ENCODE assay signal across 9 cellular contexts in genomic region chr5:1633605-1634336, GRCh38.
DNase-seq lines count a peak whose midpoint lies in the region; ATAC-seq and TF ChIP-seq lines count a peak whose summit lies in the region.
"Had no signal": no experiment of that assay in that cellular context is flagged by ENCODE, and none has a peak within 500 bp of the region (broad histone marks: within the 10 kb centered on the region; RNA-seq: fewer than 3 reads in every experiment).

No MANE protein-coding gene starts in this region.

- H3K4me1 Mint-ChIP-seq in activated CD8-positive, alpha-beta memory T cell treated with anti-CD3 and anti-CD28 coated beads, Interleukin-2, amount 10 ng/mL, durations not matched to agents 7 days and 5 days: peaks cover 26% of the 10 kb centered on the region
- H3K4me1 Mint-ChIP-seq in endodermal cell: peaks cover 14% of the 10 kb centered on the region

- no peaks in the 10 kb centered on the region for H3K9me3 ChIP-seq in BE2C
- no peaks in the 10 kb centered on the region for H3K9me3 ChIP-seq in endodermal cell (ENCODE audit: control insufficient read depth, low read length)
- H3K9me3 ChIP-seq in mesodermal cell (ENCODE audit: control insufficient read depth, low read length): no peaks in the 10 kb centered on the region

- peaks cover 2% of the 10 kb centered on the region for H3K36me3 Mint-ChIP-seq in activated CD8-positive, alpha-beta memory T cell treated with anti-CD3 and anti-CD28 coated beads, Interleukin-2, amount 10 ng/mL, durations not matched to agents 7 days and 5 days
- H3K36me3 Mint-ChIP-seq in endodermal cell (ENCODE audit: low read depth): peaks cover 17% of the 10 kb centered on the region

- 9 to 12% methylated on average over 43 to 72 of the region's 75 CpGs for WGBS in endodermal cell (ENCODE audit: insufficient coverage in 1 of 2, insufficient read length in 1 of 2), 2 experiments
- WGBS in mesodermal cell (ENCODE audit: insufficient coverage in 2 of 2), 2 experiments: 5 to 8% methylated on average over 41 to 58 of the region's 75 CpGs

- peak overlapping the region; percentile 87 for H3K4me3 Mint-ChIP-seq in activated CD8-positive, alpha-beta memory T cell treated with anti-CD3 and anti-CD28 coated beads, Interleukin-2, amount 10 ng/mL, durations not matched to agents 7 days and 5 days
- H3K4me3 Mint-ChIP-seq in endodermal cell: peak overlapping the region; percentile 81

- no peaks in the 10 kb centered on the region for H3K27me3 Mint-ChIP-seq in activated CD8-positive, alpha-beta memory T cell treated with anti-CD3 and anti-CD28 coated beads, Interleukin-2, amount 10 ng/mL, durations not matched to agents 7 days and 5 days
- peaks cover 2% of the 10 kb centered on the region for H3K27me3 Mint-ChIP-seq in endodermal cell (ENCODE audit: insufficient read depth)

- H3K4me3 ChIP-seq in BE2C (ENCODE audit: low read depth, low read length): peak overlapping the region; percentile 69
- H3K4me3 ChIP-seq in endodermal cell (ENCODE audit: low read length): peak overlapping the region; percentile 80
- H3K4me3 ChIP-seq in mesodermal cell (ENCODE audit: extremely low read depth, insufficient read depth, low read length, poor library complexity, severe bottlenecking): peak overlapping the region; percentile 52
- H3K4me3 ChIP-seq: SK-N-MC had no signal

- ATAC-seq in HG03354 (IDR thresholded peaks at IDR 0.05; ENCODE audit: poor library complexity, severe bottlenecking, unreplicated experiment): peak; percentile 96
- peak; percentile 96 for ATAC-seq in activated CD8-positive, alpha-beta memory T cell treated with anti-CD3 and anti-CD28 coated beads, Interleukin-2, amount 10 ng/mL, durations not matched to agents 7 days and 5 days

- peak; percentile 88 for DNase-seq in BE2C
- peak; percentile 92 for DNase-seq in NCI-H748 treated with DMSO at 0.1 percent for 48 hours (lab: John Stamatoyannopoulos, UW)
- DNase-seq in activated CD8-positive, alpha-beta memory T cell treated with anti-CD3 and anti-CD28 coated beads, Interleukin-2, amount 10 ng/mL, durations not matched to agents 7 days and 5 days: peak; percentile 91
- DNase-seq in endodermal cell: peak; percentile 94
- peak; percentile 62 for DNase-seq in stimulated activated CD8-positive, alpha-beta memory T cell treated with anti-CD3 and anti-CD28 coated beads, Interleukin-15, amount 100 ng/mL, for 24 hours (ENCODE audit: low read depth)

- H3K9me3 Mint-ChIP-seq in activated CD8-positive, alpha-beta memory T cell treated with anti-CD3 and anti-CD28 coated beads, Interleukin-2, amount 10 ng/mL, durations not matched to agents 7 days and 5 days (ENCODE audit: low read depth): no peaks in the 10 kb centered on the region
- no peaks in the 10 kb centered on the region for H3K9me3 Mint-ChIP-seq in endodermal cell

- H3K9ac ChIP-seq in endodermal cell (ENCODE audit: extremely low read depth, low read length, poor library complexity, severe bottlenecking): peak overlapping the region; percentile 38

- H3K27ac Mint-ChIP-seq in activated CD8-positive, alpha-beta memory T cell treated with anti-CD3 and anti-CD28 coated beads, Interleukin-2, amount 10 ng/mL, durations not matched to agents 7 days and 5 days: peak overlapping the region; percentile 87
- peak overlapping the region; percentile 94 for H3K27ac Mint-ChIP-seq in endodermal cell

- H3K27me3 ChIP-seq in BE2C (no peaks in the 10 kb centered on the region), endodermal cell (ENCODE audit: control insufficient read depth, insufficient read depth, low read length, poor library complexity, severe bottlenecking) (no peaks in the 10 kb centered on the region)

- TF ChIP-seq CTCF in BE2C (IDR thresholded peaks at IDR 0.05; ENCODE audit: low read depth, low read length) (no peak), endodermal cell (conservative IDR thresholded peaks at IDR 0.05) (no peak)

- CTCF ChIA-PET in activated CD8-positive, alpha-beta memory T cell treated with anti-CD3 and anti-CD28 coated beads, Interleukin-2, amount 10 ng/mL, durations not matched to agents 7 days and 5 days (lab: Charles Lee): interaction anchor here (1.3 to 2.3 kb wide), 3 partner anchors 11 to 254 kb away, joined by 3 to 11 read pairs (median 5); no protein-coding TSS in a partner anchor

- H3K36me3 ChIP-seq in BE2C (no peaks in the 10 kb centered on the region), endodermal cell (ENCODE audit: control insufficient read depth, insufficient read depth, low read length) (no peaks in the 10 kb centered on the region), mesodermal cell (ENCODE audit: control insufficient read depth, insufficient read depth, low read length) (no peaks in the 10 kb centered on the region)

- peak; percentile 93 for TF ChIP-seq POLR2A in GM19099 (IDR thresholded peaks at IDR 0.05; ENCODE audit: extremely low read depth, insufficient read length, low read depth)

- H3K27ac ChIP-seq in endodermal cell (ENCODE audit: low read depth, low read length): no peak overlapping the region
- H3K27ac ChIP-seq in mesodermal cell (ENCODE audit: low read depth, low read length, severe bottlenecking): no peak overlapping the region
- H3K27ac ChIP-seq: SK-N-MC had no signal

- no peaks in the 10 kb centered on the region for H3K4me1 ChIP-seq in BE2C
- peaks cover 4% of the 10 kb centered on the region for H3K4me1 ChIP-seq in endodermal cell (ENCODE audit: control insufficient read depth, insufficient read depth, low read length)
- peaks cover 5% of the 10 kb centered on the region for H3K4me1 ChIP-seq in mesodermal cell (ENCODE audit: control insufficient read depth, insufficient read depth, low read length, poor library complexity, severe bottlenecking)
